ENCODE assay signal across 17 cellular contexts in genomic region chr6:169340395-169340794, GRCh38.
DNase-seq lines count a peak whose midpoint lies in the region; ATAC-seq and TF ChIP-seq lines count a peak whose summit lies in the region.
"Had no signal": no experiment of that assay in that cellular context is flagged by ENCODE, and none has a peak within 500 bp of the region (broad histone marks: within the 10 kb centered on the region; RNA-seq: fewer than 3 reads in every experiment).

No MANE protein-coding gene starts in this region.

- DNase-seq in G401 (ENCODE audit: low spot score) = peak; percentile 37
- no peak for DNase-seq in Panc1 (ENCODE audit: low read depth, low spot score)
- DNase-seq in colonic mucosa = peak; percentile 38
- DNase-seq in tibial artery = no peak
- DNase-seq: activated CD4-positive, alpha-beta T cell treated with anti-CD3 and anti-CD28 coated beads, Interleukin-2, amount 50 U/mL, for 48 hours; CD4-positive, alpha-beta memory T cell; head of caudate nucleus; left cardiac atrium; naive thymus-derived CD4-positive, alpha-beta T cell; NCI-H2029; retina; stimulated activated naive CD8-positive, alpha-beta T cell treated with anti-CD3 and anti-CD28 coated beads, Interleukin-15, amount 100 ng/mL, for 72 hours had no signal

- H3K27me3 ChIP-seq in Panc1 (ENCODE audit: control insufficient read depth, insufficient read depth, low read length) (no peaks in the 10 kb centered on the region), colonic mucosa (no peaks in the 10 kb centered on the region), tibial artery (no peaks in the 10 kb centered on the region)

- intact Hi-C loops in Panc1 (cut with micrococcal nuclease; ENCODE audit: unreplicated experiment) (no loop called here), colonic mucosa (cut with DNase I) (no loop called here), tibial artery (cut with DNase I; ENCODE audit: low total_unique reads) (no loop called here)

- H3K9me3 ChIP-seq in Panc1 (ENCODE audit: control insufficient read depth, insufficient read depth, low read depth, low read length) (no peaks in the 10 kb centered on the region), colonic mucosa (no peaks in the 10 kb centered on the region), tibial artery (no peaks in the 10 kb centered on the region)

- H3K4me3 ChIP-seq in Panc1 (ENCODE audit: low read depth in 2 of 2, low read length in 2 of 2) = peak overlapping the region in 1 of 2 experiments; percentile 7; a peak in 1 of 4 replicates
- no peak overlapping the region for H3K4me3 ChIP-seq in colonic mucosa
- no peak overlapping the region for H3K4me3 ChIP-seq in tibial artery

- peaks cover 8% of the 10 kb centered on the region for H3K27me3 Mint-ChIP-seq in stimulated activated memory B cell treated with anti-CD40 and anti-IgM and Interleukin-4, amounts not matched to agents 10 μg/mL and 1 μg/mL and 100 μg/mL, for 72 hours

- POLR2A ChIA-PET in Panc1 (lab: Charles Lee) = no interaction called here

- CTCF ChIA-PET in Panc1 (lab: Charles Lee) = no interaction called here

- no peak overlapping the region for H3K4me3 Mint-ChIP-seq in stimulated activated memory B cell treated with anti-CD40 and anti-IgM and Interleukin-4, amounts not matched to agents 10 μg/mL and 1 μg/mL and 100 μg/mL, for 72 hours
- H3K4me3 Mint-ChIP-seq: CD4-positive, alpha-beta memory T cell; naive thymus-derived CD4-positive, alpha-beta T cell; stimulated activated naive CD8-positive, alpha-beta T cell treated with anti-CD3 and anti-CD28 coated beads, Interleukin-15, amount 100 ng/mL, for 72 hours had no signal

- H3K36me3 ChIP-seq in Panc1 (ENCODE audit: control insufficient read depth, insufficient read depth, low read length) (no peaks in the 10 kb centered on the region), colonic mucosa (no peaks in the 10 kb centered on the region), tibial artery (no peaks in the 10 kb centered on the region)

- no peak overlapping the region for H3K27ac Mint-ChIP-seq in stimulated activated memory B cell treated with anti-CD40 and anti-IgM and Interleukin-4, amounts not matched to agents 10 μg/mL and 1 μg/mL and 100 μg/mL, for 72 hours
- H3K27ac Mint-ChIP-seq: CD4-positive, alpha-beta memory T cell; naive thymus-derived CD4-positive, alpha-beta T cell; stimulated activated naive CD8-positive, alpha-beta T cell treated with anti-CD3 and anti-CD28 coated beads, Interleukin-15, amount 100 ng/mL, for 72 hours had no signal

- in situ Hi-C loops in G401 (cut with HindIII; ENCODE audit: low sequenced_read_pairs) = no loop called here
- in situ Hi-C loops in Panc1 (cut with HindIII; ENCODE audit: low pct_unique_long_range_greater_than_20kb, low sequenced_read_pairs) = no loop called here

- BruUV-seq in Panc1 (replicated peaks; lab: Mats Ljungman, UMichigan) = no TSS peak

- H3K27ac ChIP-seq in Panc1 (ENCODE audit: low read length) (peak overlapping the region; percentile 74), colonic mucosa (no peak overlapping the region), tibial artery (no peak overlapping the region)
- H3K27ac ChIP-seq: KMS-11 had no signal

- H3K9ac ChIP-seq in colonic mucosa (ENCODE audit: low read depth in 2 of 2, low read length in 2 of 2) = no peak overlapping the region
- H3K9ac ChIP-seq: KMS-11 had no signal

- no peaks in the 10 kb centered on the region for H3K9me3 Mint-ChIP-seq in stimulated activated memory B cell treated with anti-CD40 and anti-IgM and Interleukin-4, amounts not matched to agents 10 μg/mL and 1 μg/mL and 100 μg/mL, for 72 hours
- H3K9me3 Mint-ChIP-seq: CD4-positive, alpha-beta memory T cell; naive thymus-derived CD4-positive, alpha-beta T cell; stimulated activated naive CD8-positive, alpha-beta T cell treated with anti-CD3 and anti-CD28 coated beads, Interleukin-15, amount 100 ng/mL, for 72 hours had no signal

- no peaks in the 10 kb centered on the region for H3K4me1 Mint-ChIP-seq in stimulated activated memory B cell treated with anti-CD40 and anti-IgM and Interleukin-4, amounts not matched to agents 10 μg/mL and 1 μg/mL and 100 μg/mL, for 72 hours
- H3K4me1 Mint-ChIP-seq: CD4-positive, alpha-beta memory T cell; naive thymus-derived CD4-positive, alpha-beta T cell; stimulated activated naive CD8-positive, alpha-beta T cell treated with anti-CD3 and anti-CD28 coated beads, Interleukin-15, amount 100 ng/mL, for 72 hours had no signal

- H3K4me1 ChIP-seq in Panc1 (ENCODE audit: control insufficient read depth, insufficient read depth, low read length) (peaks cover 9% of the 10 kb centered on the region), colonic mucosa (no peaks in the 10 kb centered on the region), tibial artery (peaks cover 0 to 14% (median 10%) of the 10 kb centered on the region in 4 donors)

- ATAC-seq in Panc1 (peak; percentile 99), GM21619 (IDR thresholded peaks at IDR 0.05; ENCODE audit: unreplicated experiment) (no peak), GM18498 (IDR thresholded peaks at IDR 0.05; ENCODE audit: unreplicated experiment) (no peak)
- ATAC-seq in stimulated activated memory B cell treated with anti-CD40 and anti-IgM and Interleukin-4, amounts not matched to agents 10 μg/mL and 1 μg/mL and 100 μg/mL, for 72 hours = peak; percentile 19
- ATAC-seq in activated CD4-positive, CD25-positive, alpha-beta regulatory T cell treated with anti-CD3 and anti-CD28 coated beads, Interleukin-2, amount 50 U/mL, for 24 hours = no peak
- ATAC-seq: left cardiac atrium; naive thymus-derived CD4-positive, alpha-beta T cell; stimulated activated naive CD8-positive, alpha-beta T cell treated with anti-CD3 and anti-CD28 coated beads, Interleukin-15, amount 100 ng/mL, for 72 hours had no signal

- TF ChIP-seq CTCF in Panc1 (IDR thresholded peaks at IDR 0.05) (no peak), colonic mucosa (IDR thresholded peaks at IDR 0.05) (no peak), tibial artery (IDR thresholded peaks at IDR 0.05) (no peak)

- no peaks in the 10 kb centered on the region for H3K36me3 Mint-ChIP-seq in stimulated activated memory B cell treated with anti-CD40 and anti-IgM and Interleukin-4, amounts not matched to agents 10 μg/mL and 1 μg/mL and 100 μg/mL, for 72 hours
- H3K36me3 Mint-ChIP-seq: CD4-positive, alpha-beta memory T cell; naive thymus-derived CD4-positive, alpha-beta T cell had no signal

Comparison
In these comparisons a context has a peak if more than half of its experiments do, and no peak if none do; other contexts are left out.
1. DNase-seq: peak in G401 (single experiment) and colonic mucosa (single experiment); none in Panc1 (single experiment) and tibial artery (0 of 2).
2. ATAC-seq: peak in Panc1 (single experiment) and stimulated activated memory B cell treated with anti-CD40 and anti-IgM and Interleukin-4, amounts not matched to agents 10 μg/mL and 1 μg/mL and 100 μg/mL, for 72 hours (single experiment); none in activated CD4-positive, CD25-positive, alpha-beta regulatory T cell treated with anti-CD3 and anti-CD28 coated beads, Interleukin-2, amount 50 U/mL, for 24 hours (0 of 2), GM21619 (single experiment) and GM18498 (single experiment).